In genomic region chr5:135093483-135093882, GRCh38 we compare ENCODE assay signal across 7 cellular contexts. TPM values are rescaled to one million over a fixed set of nuclear protein-coding genes. Genes with fewer than 3 reads are reported as not detected.
"Had no signal": no experiment of that assay in that cellular context is flagged by ENCODE, and none has a peak within 500 bp of the region (broad histone marks: within the 10 kb centered on the region; RNA-seq: fewer than 3 reads in every experiment).

No MANE protein-coding gene starts in this region.

RNA-seq across cellular contexts. Expression of gene PITX1, which starts 59.5 kb away (rescaled TPM):
- total RNA-seq: activated naive CD8-positive, alpha-beta T cell treated with anti-CD3 and anti-CD28 coated beads for 36 hours; activated naive CD8-positive, alpha-beta T cell treated with anti-CD3 and anti-CD28 coated beads, Interleukin-2, amount 10 ng/mL, durations not matched to agents 7 days and 5 days; activated T-helper 17 cell treated with anti-CD3 and anti-CD28 coated beads, Interleukin-2, amount 50 U/mL, for 72 hours; body of pancreas; cardiac muscle cell; cerebellum; chondrocyte had no signal
